ENCODE assay signal across 24 cellular contexts in genomic region chr2:45002661-45003210, GRCh38. TPM values are rescaled to one million over a fixed set of nuclear protein-coding genes. Genes with fewer than 3 reads are reported as not detected.
DNase-seq lines count a peak whose midpoint lies in the region; ATAC-seq and TF ChIP-seq lines count a peak whose summit lies in the region.
"Had no signal": no experiment of that assay in that cellular context is flagged by ENCODE, and none has a peak within 500 bp of the region (broad histone marks: within the 10 kb centered on the region; RNA-seq: fewer than 3 reads in every experiment).

No MANE protein-coding gene starts in this region.

- DNase-seq in stimulated activated naive CD8-positive, alpha-beta T cell treated with anti-CD3 and anti-CD28 coated beads, Interleukin-15, Interleukin-2, amounts not matched to agents 100 U/mL and 50 U/mL, for 24 hours, result no peak
- no peak for DNase-seq in brain microvascular endothelial cell
- DNase-seq in nephron progenitor cell, result no peak
- DNase-seq in lower lobe of right lung, result no peak
- DNase-seq in NCI-H748 treated with DMSO at 0.1 percent for 48 hours (lab: John Stamatoyannopoulos, UW), result no peak
- no peak for DNase-seq in HuH-7 (ENCODE audit: low spot score)
- DNase-seq: activated CD8-positive, alpha-beta T cell treated with anti-CD3 and anti-CD28 coated beads, Interleukin-2, amount 10 ng/mL, durations not matched to agents 7 days and 5 days; activated effector memory CD4-positive, alpha-beta T cell treated with anti-CD3 and anti-CD28 coated beads, Interleukin-2, amount 50 U/mL, for 16 hours; dermis blood vessel endothelial cell; DMS79 treated with DMSO at 0.1 percent for 48 hours; mucosa of descending colon; NCI-H1417 treated with DMSO at 0.1 percent for 48 hours; NCI-H510A treated with DMSO at 0.1 percent for 48 hours; PC-3; small intestine; stomach; T-helper 2 cell; tibial artery had no signal

- H3K36me3 ChIP-seq in brain microvascular endothelial cell (replicated peaks) (peaks cover 11% of the 10 kb centered on the region), lower lobe of right lung (no peaks in the 10 kb centered on the region)
- H3K36me3 ChIP-seq: neutrophil, tibial artery had no signal

- peak overlapping the region; percentile 26 for H3K4me3 Mint-ChIP-seq in stimulated activated naive CD8-positive, alpha-beta T cell treated with anti-CD3 and anti-CD28 coated beads, Interleukin-15, Interleukin-2, amounts not matched to agents 100 ng/mL and 50 ng/mL, for 24 hours
- H3K4me3 Mint-ChIP-seq in nephron progenitor cell, result peak overlapping the region; percentile 9
- H3K4me3 Mint-ChIP-seq: activated CD8-positive, alpha-beta T cell treated with anti-CD3 and anti-CD28 coated beads, Interleukin-2, amount 10 ng/mL, durations not matched to agents 7 days and 5 days had no signal

- H3K27me3 ChIP-seq in brain microvascular endothelial cell (replicated peaks) (no peaks in the 10 kb centered on the region), lower lobe of right lung (ENCODE audit: low read depth) (peaks cover 100% of the 10 kb centered on the region)

- intact Hi-C loops in lower lobe of right lung (cut with DNase I), result no loop called here

- in situ Hi-C loops in brain microvascular endothelial cell (cut with HindIII; ENCODE audit: low pct_ligation_motif_present, low sequenced_read_pairs), result no loop called here

- no peak overlapping the region for H3K4me3 ChIP-seq in brain microvascular endothelial cell (ENCODE audit: low read depth, low read length)
- H3K4me3 ChIP-seq in lower lobe of right lung, result no peak overlapping the region
- H3K4me3 ChIP-seq: mucosa of descending colon, tibial artery had no signal

- TF ChIP-seq CTCF in brain microvascular endothelial cell (IDR thresholded peaks at IDR 0.05; ENCODE audit: low read depth, low read length, missing control alignments), result peak; percentile 1
- no peak for TF ChIP-seq CTCF in nephron progenitor cell (IDR thresholded peaks at IDR 0.05)
- TF ChIP-seq CTCF in lower lobe of right lung (IDR thresholded peaks at IDR 0.05), result no peak

- no peaks in the 10 kb centered on the region for H3K36me3 Mint-ChIP-seq in stimulated activated naive CD8-positive, alpha-beta T cell treated with anti-CD3 and anti-CD28 coated beads, Interleukin-15, Interleukin-2, amounts not matched to agents 100 ng/mL and 50 ng/mL, for 24 hours (ENCODE audit: low read depth)
- H3K36me3 Mint-ChIP-seq in nephron progenitor cell (ENCODE audit: low read depth), result peaks cover 21% of the 10 kb centered on the region

- H3K4me1 Mint-ChIP-seq in stimulated activated naive CD8-positive, alpha-beta T cell treated with anti-CD3 and anti-CD28 coated beads, Interleukin-15, Interleukin-2, amounts not matched to agents 100 ng/mL and 50 ng/mL, for 24 hours (ENCODE audit: low read depth), result peaks cover 33% of the 10 kb centered on the region
- H3K4me1 Mint-ChIP-seq in nephron progenitor cell, result peaks cover 48% of the 10 kb centered on the region

- no peaks in the 10 kb centered on the region for H3K9me3 ChIP-seq in lower lobe of right lung
- H3K9me3 ChIP-seq: mucosa of descending colon, neutrophil, stomach, tibial artery had no signal

- H3K27me3 Mint-ChIP-seq in stimulated activated naive CD8-positive, alpha-beta T cell treated with anti-CD3 and anti-CD28 coated beads, Interleukin-15, Interleukin-2, amounts not matched to agents 100 ng/mL and 50 ng/mL, for 24 hours, result peaks cover 88% of the 10 kb centered on the region
- peaks cover 100% of the 10 kb centered on the region for H3K27me3 Mint-ChIP-seq in nephron progenitor cell (ENCODE audit: low read depth, poor library complexity)

- H3K9me3 Mint-ChIP-seq in stimulated activated naive CD8-positive, alpha-beta T cell treated with anti-CD3 and anti-CD28 coated beads, Interleukin-15, Interleukin-2, amounts not matched to agents 100 ng/mL and 50 ng/mL, for 24 hours, result no peaks in the 10 kb centered on the region
- peaks cover 10% of the 10 kb centered on the region for H3K9me3 Mint-ChIP-seq in nephron progenitor cell

- peaks cover 34% of the 10 kb centered on the region for H3K4me1 ChIP-seq in lower lobe of right lung

- no peak overlapping the region for H3K27ac Mint-ChIP-seq in stimulated activated naive CD8-positive, alpha-beta T cell treated with anti-CD3 and anti-CD28 coated beads, Interleukin-15, Interleukin-2, amounts not matched to agents 100 ng/mL and 50 ng/mL, for 24 hours
- H3K27ac Mint-ChIP-seq in nephron progenitor cell, result no peak overlapping the region
- H3K27ac Mint-ChIP-seq: activated CD8-positive, alpha-beta T cell treated with anti-CD3 and anti-CD28 coated beads, Interleukin-2, amount 10 ng/mL, durations not matched to agents 7 days and 5 days had no signal

- H3K27ac ChIP-seq in brain microvascular endothelial cell, result no peak overlapping the region
- H3K27ac ChIP-seq in lower lobe of right lung, result no peak overlapping the region
- H3K27ac ChIP-seq: neutrophil, tibial artery had no signal

- ATAC-seq in stimulated activated naive CD8-positive, alpha-beta T cell treated with anti-CD3 and anti-CD28 coated beads, Interleukin-15, Interleukin-2, amounts not matched to agents 100 U/mL and 50 U/mL, for 24 hours, result no peak
- ATAC-seq in lower lobe of right lung (no peak), HG02852 (IDR thresholded peaks at IDR 0.05; ENCODE audit: unreplicated experiment) (no peak)
- ATAC-seq: activated CD8-positive, alpha-beta T cell treated with anti-CD3 and anti-CD28 coated beads, Interleukin-2, amount 10 ng/mL, durations not matched to agents 7 days and 5 days; mucosa of descending colon; PC-3; SK-N-SH treated with all-trans-retinoic acid at 6 μM for 48 hours had no signal

RNA-seq across cellular contexts. Expression of gene SIX2, which starts 6.5 kb away (rescaled TPM):
- total RNA-seq in lower lobe of right lung, result 0.38 TPM
- total RNA-seq: A673; activated CD8-positive, alpha-beta T cell treated with anti-CD3 and anti-CD28 coated beads, Interleukin-2, amount 10 ng/mL, durations not matched to agents 7 days and 5 days; dermis blood vessel endothelial cell; liver had no signal
